Comparison of ENCODE assay signal across 8 cellular contexts in genomic region chrX:129984196-129984962, GRCh38. TPM values are rescaled to one million over a fixed set of nuclear protein-coding genes. Genes with fewer than 3 reads are reported as not detected.
DNase-seq lines count a peak whose midpoint lies in the region; ATAC-seq, FAIRE-seq and TF ChIP-seq lines count a peak whose summit lies in the region.

No MANE protein-coding gene starts in this region.

- H2AFZ ChIP-seq in KMS-11 (ENCODE audit: low read depth) = no peak overlapping the region; the same call in 1 of the 2 replicates

- no peaks in the 10 kb centered on the region for H3K27me3 Mint-ChIP-seq in activated T-cell treated with anti-CD3 and anti-CD28 coated beads, Interleukin-2, amount 50 U/mL, for 4 hours (ENCODE audit: low read depth)

- H3K36me3 ChIP-seq in KMS-11 (ENCODE audit: insufficient read depth) = no peaks in the 10 kb centered on the region

- H3K79me2 ChIP-seq in KMS-11 (ENCODE audit: insufficient read depth, low read depth) = no peaks in the 10 kb centered on the region

- H3K27me3 ChIP-seq in KMS-11 (ENCODE audit: insufficient read depth, low read depth) = 0 out of 2 replicates have a peak, but pooled peaks cover 4% of the 10 kb centered on the region

- H3K4me2 ChIP-seq in KMS-11 = peak overlapping the region; percentile 42; the same call in 1 of the 2 replicates

- no peaks in the 10 kb centered on the region for H4K20me1 ChIP-seq in KMS-11 (ENCODE audit: insufficient read depth)

- no peak overlapping the region for H3K9ac ChIP-seq in KMS-11

- peaks cover 19% of the 10 kb centered on the region for H3K4me1 Mint-ChIP-seq in activated T-cell treated with anti-CD3 and anti-CD28 coated beads, Interleukin-2, amount 50 U/mL, for 4 hours (ENCODE audit: low read depth)

- H3K36me3 Mint-ChIP-seq in activated T-cell treated with anti-CD3 and anti-CD28 coated beads, Interleukin-2, amount 50 U/mL, for 4 hours (ENCODE audit: insufficient read depth) = no peaks in the 10 kb centered on the region

- ATAC-seq in activated T-cell treated with anti-CD3 and anti-CD28 coated beads, Interleukin-2, amount 50 U/mL, for 4 hours = peak; percentile 5 to 11
- no peak for ATAC-seq in GM21515 (IDR thresholded peaks at IDR 0.05; ENCODE audit: unreplicated experiment)

- H3K4me1 ChIP-seq in KMS-11 (ENCODE audit: low read depth, poor library complexity, severe bottlenecking) = no peaks in the 10 kb centered on the region

- no peak overlapping the region for H3K4me3 ChIP-seq in KMS-11 (IDR thresholded peaks at IDR 0.05; ENCODE audit: insufficient read depth, low read depth, low read length)

- H3K9me3 Mint-ChIP-seq in activated T-cell treated with anti-CD3 and anti-CD28 coated beads, Interleukin-2, amount 50 U/mL, for 4 hours = no peaks in the 10 kb centered on the region

- no peak overlapping the region for H3K27ac ChIP-seq in KMS-11

- DNase-seq in COLO829 (ENCODE audit: low spot score) (peak; percentile 10), head of caudate nucleus (peak in 24 of 42 donors; percentile 6 to 52 (median 18)), retina (peak; percentile 48), RCC 7860 (ENCODE audit: low spot score) (no peak), NK-92 (lab: John Stamatoyannopoulos, UW; ENCODE audit: unreplicated experiment) (no peak)
- peak; percentile 15 for DNase-seq in activated T-cell treated with anti-CD3 and anti-CD28 coated beads, Interleukin-2, amount 50 U/mL, for 4 hours

- intact Hi-C loops in head of caudate nucleus (cut with DNase I) = loop anchor here (5.0 kb wide), 1 partner anchor 52 kb away; no protein-coding TSS in a partner anchor

- FAIRE-seq in RCC 7860 (lab: Jason Lieb, UNC) = no peak

- no peak for TF ChIP-seq CTCF in KMS-11 (conservative IDR thresholded peaks at IDR 0.05; ENCODE audit: low read depth, low read length)

- H3K4me3 Mint-ChIP-seq in activated T-cell treated with anti-CD3 and anti-CD28 coated beads, Interleukin-2, amount 50 U/mL, for 4 hours = peak overlapping the region; percentile 81

RNA-seq across cellular contexts. Expression of gene BCORL1, which starts 1.9 kb away (rescaled TPM):
- total RNA-seq in activated T-cell treated with anti-CD3 and anti-CD28 coated beads, Interleukin-2, amount 50 U/mL, for 4 hours = 1 to 10 TPM; 7.9 to 9.0 (median 8.8) TPM

Comparison
In these comparisons a context has a peak if more than half of its experiments do, and no peak if none do; other contexts are left out.
1. DNase-seq: peak in COLO829 (single experiment), activated T-cell treated with anti-CD3 and anti-CD28 coated beads, Interleukin-2, amount 50 U/mL, for 4 hours (single experiment), head of caudate nucleus (24 of 42) and retina (single experiment); none in RCC 7860 (single experiment) and NK-92 (single experiment).